In genomic region chr16:31181102-31181830, GRCh38 we compare ENCODE assay signal across 7 cellular contexts. TPM values are rescaled to one million over a fixed set of nuclear protein-coding genes. Genes with fewer than 3 reads are reported as not detected.
A peak's percentile ranks its signal among the peaks of the same experiment; 100 is the strongest.
DNase-seq lines count a peak whose midpoint lies in the region; ATAC-seq, FAIRE-seq and TF ChIP-seq lines count a peak whose summit lies in the region.

No MANE protein-coding gene starts in this region.

- no peak overlapping the region for H2AFZ ChIP-seq in mammary epithelial cell (ENCODE audit: low read depth, low read length)
- H2AFZ ChIP-seq in HepG2 (ENCODE audit: low read length): no peak overlapping the region

- 7% methylated on average over 29 of the region's 31 CpGs for WGBS in mammary epithelial cell (ENCODE audit: low coverage, missing lambda C conversion rate)
- WGBS in HepG2 (ENCODE audit: low lambda C conversion rate): 1% methylated on average over 31 of the region's 31 CpGs
- WGBS in stomach, 5 donors: 3 to 4% (median 3%) methylated on average over 31 of the region's 31 CpGs

- DNase-seq in H7: no peak
- DNase-seq in RKO (ENCODE audit: low spot score): peak; percentile 68
- DNase-seq in mammary epithelial cell: peak; percentile 45
- no peak for DNase-seq in HepG2 (ENCODE audit: low spot score)
- DNase-seq in stomach: peak; percentile 28
- no peak for DNase-seq in DMS114 treated with DMSO at 0.1 percent for 48 hours (lab: John Stamatoyannopoulos, UW; ENCODE audit: unreplicated experiment)

- BruUV-seq in mammary epithelial cell (replicated peaks; lab: Mats Ljungman, UMichigan) (no TSS peak), HepG2 (replicated peaks; lab: Mats Ljungman, UMichigan) (TSS peak; percentile 46)

- no peak for FAIRE-seq in HepG2 (lab: Jason Lieb, UNC)

- in situ Hi-C loops in mammary epithelial cell (cut with MboI; ENCODE audit: low sequenced_read_pairs in 2 of 2) (loop anchor here in 1 of 2 donors (10.0 kb wide), 1 partner anchor 274 kb away; the partner anchor contains the start of gene ARMC5), HepG2 (cut with HindIII; ENCODE audit: extremely low pct_ligation_motif_present, low pct_unique_long_range_greater_than_20kb) (no loop called here)

- H3K36me3 ChIP-seq in H7 (replicated peaks; ENCODE audit: control insufficient read depth, insufficient read depth, low read length) (peaks cover 36% of the 10 kb centered on the region), mammary epithelial cell (ENCODE audit: insufficient read depth, low read length) (peaks cover 32% of the 10 kb centered on the region), HepG2 (replicated peaks in 1 of 2; ENCODE audit: control insufficient read depth in 1 of 2, insufficient read depth in 2 of 2, low read length in 2 of 2) (peaks cover 25 to 45% of the 10 kb centered on the region in 2 experiments), stomach (peaks cover 40 to 42% (median 41%) of the 10 kb centered on the region in 4 donors)

- TF ChIP-seq EP300 in HepG2 (IDR thresholded peaks at IDR 0.05; ENCODE audit: low read depth in 2 of 2, low read length in 2 of 2) (no peak), HepG2 (CRISPR knock-in tag; IDR thresholded peaks at IDR 0.05; ENCODE audit: borderline replicate concordance) (no peak), stomach (IDR thresholded peaks at IDR 0.05) (no peak)

- no peaks in the 10 kb centered on the region for H3K27me3 ChIP-seq in H7 (ENCODE audit: control insufficient read depth, insufficient read depth, low read length)
- no peaks in the 10 kb centered on the region for H3K27me3 ChIP-seq in mammary epithelial cell (ENCODE audit: insufficient read depth, low read length)
- no peaks in the 10 kb centered on the region; a peak in 1 of 5 replicates for H3K27me3 ChIP-seq in HepG2 (ENCODE audit: control insufficient read depth in 1 of 2, insufficient read depth in 2 of 2, low read length in 2 of 2)
- no peaks in the 10 kb centered on the region for H3K27me3 ChIP-seq in stomach

- dilution Hi-C loops in mammary epithelial cell (cut with HindIII; ENCODE audit: low sequenced_read_pairs): loop anchor here (5.0 to 25.0 kb wide), 2 partner anchors 109 to 281 kb away; partner anchors contain the start of genes ARMC5, TGFB1I1, ZNF646 and ZNF668

- CTCF ChIA-PET in mammary epithelial cell (lab: Charles Lee; ENCODE audit: low non-redundant PET) (no interaction called here), HepG2 (lab: Yijun Ruan, JAX; ENCODE audit: low intra/inter-chr PET ratio, low total read pairs) (no interaction called here)

- TF ChIP-seq CTCF in mammary epithelial cell (conservative IDR thresholded peaks at IDR 0.05 in 1 of 2, IDR thresholded peaks at IDR 0.05 in 1 of 2; ENCODE audit: extremely low read depth in 1 of 2, insufficient read depth in 1 of 2, low read depth in 1 of 2, low read length in 2 of 2) (no peak), HepG2 (CRISPR knock-in tag; IDR thresholded peaks at IDR 0.05) (no peak), stomach (IDR thresholded peaks at IDR 0.05) (no peak)

- POLR2A ChIA-PET in HepG2 (lab: Yijun Ruan, JAX): interaction anchor here (0.6 to 2.5 kb wide), 27 partner anchors 8 to 532 kb away, joined by 3 to 65 read pairs (median 9); partner anchors contain the start of genes ARMC5, KAT8, ORAI3 and PHKG2

- H4K20me1 ChIP-seq in mammary epithelial cell (ENCODE audit: insufficient read depth, low read length) (peaks cover 26% of the 10 kb centered on the region), HepG2 (ENCODE audit: insufficient read depth, low read length) (peaks cover 57% of the 10 kb centered on the region)

- intact Hi-C loops in mammary epithelial cell (cut with micrococcal nuclease) (loop anchor here (2.0 to 5.0 kb wide), 5 partner anchors 38 to 261 kb away; partner anchors contain the start of genes VKORC1 and ZNF843), HepG2 (cut with micrococcal nuclease; ENCODE audit: unreplicated experiment) (no loop called here), stomach (cut with DNase I; ENCODE audit: low total_unique reads) (loop anchor here (10.0 kb wide), 1 partner anchor 274 kb away; the partner anchor contains the start of gene ARMC5)

- peaks cover 27% of the 10 kb centered on the region for H3K4me1 ChIP-seq in mammary epithelial cell (ENCODE audit: insufficient read depth, low read length)
- peaks cover 64% of the 10 kb centered on the region for H3K4me1 ChIP-seq in HepG2 (ENCODE audit: insufficient read depth, low read length)
- H3K4me1 ChIP-seq in stomach: peaks cover 23 to 62% (median 50%) of the 10 kb centered on the region in 4 donors

- H3K4me2 ChIP-seq in mammary epithelial cell (ENCODE audit: insufficient read depth, low read depth, low read length): peak overlapping the region; percentile 99
- H3K4me2 ChIP-seq in HepG2 (ENCODE audit: low read depth, low read length): peak overlapping the region; percentile 90

- ATAC-seq in HepG2 (peak; percentile 1; the same call in 2 of the 3 replicates), HG02588 (IDR thresholded peaks at IDR 0.05; ENCODE audit: unreplicated experiment) (no peak)

- no peak for TF ChIP-seq RAD21 in HepG2 (CRISPR knock-in tag; IDR thresholded peaks at IDR 0.05)

- H3K79me2 ChIP-seq in mammary epithelial cell (ENCODE audit: insufficient read depth, low read length): peaks cover 63% of the 10 kb centered on the region
- peaks cover 67% of the 10 kb centered on the region for H3K79me2 ChIP-seq in HepG2 (ENCODE audit: insufficient read depth, low read length)

- H3K9ac ChIP-seq in mammary epithelial cell (ENCODE audit: insufficient read depth, low read length): peak overlapping the region; percentile 89
- H3K9ac ChIP-seq in HepG2 (ENCODE audit: insufficient read depth, low read depth, low read length): peak overlapping the region; percentile 98

- H3K4me3 ChIP-seq in H7 (ENCODE audit: insufficient read depth, low read depth, low read length) (peak overlapping the region; percentile 93), mammary epithelial cell (replicated peaks in 1 of 3; ENCODE audit: insufficient read depth in 1 of 3, low read depth in 2 of 3, low read length in 3 of 3) (peak overlapping the region; percentile 62 to 95 (median 75)), HepG2 (replicated peaks in 1 of 3; ENCODE audit: insufficient read depth in 1 of 3, low read depth in 2 of 3, low read length in 3 of 3) (peak overlapping the region; percentile 90 to 93 (median 93)), stomach (peak overlapping the region; percentile 80 to 84 (median 82))

- peak overlapping the region; percentile 95 for H3K27ac ChIP-seq in mammary epithelial cell (ENCODE audit: insufficient read depth, low read depth, low read length)
- H3K27ac ChIP-seq in HepG2 (ENCODE audit: extremely low read length, insufficient read depth, low read length): peak overlapping the region; percentile 94
- H3K27ac ChIP-seq in stomach: peak overlapping the region; percentile 93 to 97 (median 97)

- H3K9me3 ChIP-seq in mammary epithelial cell (replicated peaks; ENCODE audit: insufficient read depth, low read length) (no peaks in the 10 kb centered on the region), HepG2 (ENCODE audit: low read length) (no peaks in the 10 kb centered on the region), stomach (no peaks in the 10 kb centered on the region)

- TF ChIP-seq POLR2A in HepG2 (IDR thresholded peaks at IDR 0.05; ENCODE audit: insufficient read depth in 1 of 2, low read depth in 2 of 2, low read length in 2 of 2): peak in 1 of 2 experiments; percentile 40; a peak in 2 of 4 replicates
- TF ChIP-seq POLR2A in stomach (IDR thresholded peaks at IDR 0.05): no peak

RNA-seq across cellular contexts. Expression of gene FUS, which starts 1.3 kb away (rescaled TPM):
- 35.3 and 39.8 TPM in 2 replicates for total RNA-seq in H7 (2014; rRNA removed; shearing (Covaris generic))
- total RNA-seq in mammary epithelial cell (100 to 1,000 TPM in 1 of 2 donors, 10 to 100 TPM in 1; 19.5 to 404 TPM), HepG2 (2016; rRNA removed; fragmentation: Illumina TruSeq; extraction: Trizol) (64.8 and 68.1 TPM in 2 replicates), stomach (100 to 1,000 TPM in 2 of 5 donors, 10 to 100 TPM in 3; 41.1 to 133 (median 60.3) TPM)
- polyA plus RNA-seq in mammary epithelial cell (220 TPM), HepG2 (2011; rRNA removed) (168 and 176 TPM in 2 replicates), stomach (100 to 1,000 TPM; 130 to 175 (median 135) TPM)
- 162 TPM for polyA minus RNA-seq in mammary epithelial cell
- total RNA-seq in HepG2 (2016; cell fraction: cytosol; rRNA removed; fragmentation: Illumina TruSeq; extraction: Trizol; ENCODE audit: low read depth): 132 and 135 TPM in 2 replicates
- total RNA-seq in HepG2 (2016; cell fraction: insoluble cytoplasmic fraction; rRNA removed; fragmentation: Illumina TruSeq; extraction: Trizol): 65.7 and 69.2 TPM in 2 replicates
- 107 and 110 TPM in 2 replicates for total RNA-seq in HepG2 (2016; cell fraction: membrane; rRNA removed; fragmentation: Illumina TruSeq; extraction: Trizol)
- total RNA-seq in HepG2 (2016; cell fraction: nucleus; rRNA removed; fragmentation: Illumina TruSeq; extraction: Trizol): 164 and 176 TPM in 2 replicates
- 81.1 and 83.9 TPM in 2 replicates for polyA plus RNA-seq in HepG2 (2011; cell fraction: cytosol; rRNA removed)
- polyA plus RNA-seq in HepG2 (2011; cell fraction: nucleus; rRNA removed): 401 and 461 TPM in 2 replicates
- polyA plus RNA-seq in HepG2 (2012): 485 and 576 TPM in 2 replicates
- polyA plus RNA-seq in HepG2 (2016; cell fraction: cytosol; fragmentation: Illumina TruSeq; extraction: Trizol; ENCODE audit: low read depth): 70.9 and 79.9 TPM in 2 replicates
- polyA plus RNA-seq in HepG2 (2016; cell fraction: insoluble cytoplasmic fraction; fragmentation: Illumina TruSeq; extraction: Trizol; ENCODE audit: low read depth): 475 and 565 TPM in 2 replicates
- polyA plus RNA-seq in HepG2 (2016; cell fraction: membrane; fragmentation: Illumina TruSeq; extraction: Trizol; ENCODE audit: low read depth): 78.4 and 96.5 TPM in 2 replicates
- polyA plus RNA-seq in HepG2 (2016; cell fraction: nucleus; fragmentation: Illumina TruSeq; extraction: Trizol; ENCODE audit: insufficient read depth, low read depth): 1,051 and 1,103 TPM in 2 replicates
- polyA minus RNA-seq in HepG2 (2011; rRNA and poly(A)+ RNA removed; ENCODE audit: low replicate concordance): 149 and 213 TPM in 2 replicates
- polyA minus RNA-seq in HepG2 (2011; cell fraction: cytosol; rRNA and poly(A)+ RNA removed): 117 and 135 TPM in 2 replicates
- 379 and 413 TPM in 2 replicates for polyA minus RNA-seq in HepG2 (2011; cell fraction: nucleus; rRNA and poly(A)+ RNA removed)

RNA-seq across cellular contexts. Expression of gene PYCARD, which starts 21.3 kb away (rescaled TPM):
- total RNA-seq in H7 (2014; rRNA removed; shearing (Covaris generic)): 32.2 and 35.2 TPM in 2 replicates
- total RNA-seq in mammary epithelial cell (10 to 100 TPM; 30.3 to 38.8 TPM), HepG2 (2016; rRNA removed; fragmentation: Illumina TruSeq; extraction: Trizol) (4.4 and 4.8 TPM in 2 replicates), stomach (100 to 1,000 TPM in 1 of 5 donors, 10 to 100 TPM in 4; 10.5 to 484 (median 29.8) TPM)
- polyA plus RNA-seq in mammary epithelial cell (76.4 TPM), HepG2 (2011; rRNA removed) (6.0 and 9.2 TPM in 2 replicates), stomach (10 to 100 TPM; 35.7 to 64.9 (median 49.9) TPM)
- 33.5 TPM for polyA minus RNA-seq in mammary epithelial cell
- total RNA-seq in HepG2 (2016; cell fraction: cytosol; rRNA removed; fragmentation: Illumina TruSeq; extraction: Trizol; ENCODE audit: low read depth): 3.8 and 4.5 TPM in 2 replicates
- 3.7 and 4.7 TPM in 2 replicates for total RNA-seq in HepG2 (2016; cell fraction: insoluble cytoplasmic fraction; rRNA removed; fragmentation: Illumina TruSeq; extraction: Trizol)
- 3.8 and 5.0 TPM in 2 replicates for total RNA-seq in HepG2 (2016; cell fraction: membrane; rRNA removed; fragmentation: Illumina TruSeq; extraction: Trizol)
- total RNA-seq in HepG2 (2016; cell fraction: nucleus; rRNA removed; fragmentation: Illumina TruSeq; extraction: Trizol): 1.8 and 2.4 TPM in 2 replicates
- polyA plus RNA-seq in HepG2 (2011; cell fraction: cytosol; rRNA removed): 3.7 and 11.2 TPM in 2 replicates
- polyA plus RNA-seq in HepG2 (2011; cell fraction: nucleus; rRNA removed): 7.2 and 9.7 TPM in 2 replicates
- 3.6 and 4.1 TPM in 2 replicates for polyA plus RNA-seq in HepG2 (2012)
- 3.8 and 5.0 TPM in 2 replicates for polyA plus RNA-seq in HepG2 (2016; cell fraction: cytosol; fragmentation: Illumina TruSeq; extraction: Trizol; ENCODE audit: low read depth)
- 4.4 and 4.5 TPM in 2 replicates for polyA plus RNA-seq in HepG2 (2016; cell fraction: insoluble cytoplasmic fraction; fragmentation: Illumina TruSeq; extraction: Trizol; ENCODE audit: low read depth)
- polyA plus RNA-seq in HepG2 (2016; cell fraction: membrane; fragmentation: Illumina TruSeq; extraction: Trizol; ENCODE audit: low read depth): 2.7 and 3.2 TPM in 2 replicates
- polyA plus RNA-seq in HepG2 (2016; cell fraction: nucleus; fragmentation: Illumina TruSeq; extraction: Trizol; ENCODE audit: insufficient read depth, low read depth): 0.87 and 3.1 TPM in 2 replicates
- polyA minus RNA-seq in HepG2 (2011; rRNA and poly(A)+ RNA removed; ENCODE audit: low replicate concordance): 7.8 TPM in 1 of 2 replicates, not detected in the other
- 2.7 and 4.6 TPM in 2 replicates for polyA minus RNA-seq in HepG2 (2011; cell fraction: cytosol; rRNA and poly(A)+ RNA removed)
- polyA minus RNA-seq in HepG2 (2011; cell fraction: nucleus; rRNA and poly(A)+ RNA removed): 0.64 TPM in 1 of 2 replicates, not detected in the other

RNA-seq across cellular contexts. Expression of gene PRSS36, which starts 31.4 kb away (rescaled TPM):
- total RNA-seq in H7 (2014; rRNA removed; shearing (Covaris generic)): 0.59 and 1.1 TPM in 2 replicates
- total RNA-seq in mammary epithelial cell: under 1 TPM; under 0.01 to 0.35 TPM
- polyA plus RNA-seq in mammary epithelial cell: 0.54 TPM
- not detected for polyA minus RNA-seq in mammary epithelial cell
- total RNA-seq in HepG2 (2016; rRNA removed; fragmentation: Illumina TruSeq; extraction: Trizol): 1.1 and 1.5 TPM in 2 replicates
- 2.5 and 3.6 TPM in 2 replicates for total RNA-seq in HepG2 (2016; cell fraction: cytosol; rRNA removed; fragmentation: Illumina TruSeq; extraction: Trizol; ENCODE audit: low read depth)
- total RNA-seq in HepG2 (2016; cell fraction: insoluble cytoplasmic fraction; rRNA removed; fragmentation: Illumina TruSeq; extraction: Trizol): 0.79 and 2.2 TPM in 2 replicates
- 3.2 and 4.8 TPM in 2 replicates for total RNA-seq in HepG2 (2016; cell fraction: membrane; rRNA removed; fragmentation: Illumina TruSeq; extraction: Trizol)
- total RNA-seq in HepG2 (2016; cell fraction: nucleus; rRNA removed; fragmentation: Illumina TruSeq; extraction: Trizol): 1.1 and 1.8 TPM in 2 replicates
- 2.1 and 2.7 TPM in 2 replicates for polyA plus RNA-seq in HepG2 (2011; rRNA removed)
- polyA plus RNA-seq in HepG2 (2011; cell fraction: cytosol; rRNA removed): 0.95 and 2.1 TPM in 2 replicates
- polyA plus RNA-seq in HepG2 (2011; cell fraction: nucleus; rRNA removed): 1.9 and 2.8 TPM in 2 replicates
- polyA plus RNA-seq in HepG2 (2012): 0.71 and 1.5 TPM in 2 replicates
- 2.1 and 2.2 TPM in 2 replicates for polyA plus RNA-seq in HepG2 (2016; cell fraction: cytosol; fragmentation: Illumina TruSeq; extraction: Trizol; ENCODE audit: low read depth)
- 2.1 and 2.5 TPM in 2 replicates for polyA plus RNA-seq in HepG2 (2016; cell fraction: insoluble cytoplasmic fraction; fragmentation: Illumina TruSeq; extraction: Trizol; ENCODE audit: low read depth)
- polyA plus RNA-seq in HepG2 (2016; cell fraction: membrane; fragmentation: Illumina TruSeq; extraction: Trizol; ENCODE audit: low read depth): 0.93 and 4.0 TPM in 2 replicates
- 1.3 and 3.1 TPM in 2 replicates for polyA plus RNA-seq in HepG2 (2016; cell fraction: nucleus; fragmentation: Illumina TruSeq; extraction: Trizol; ENCODE audit: insufficient read depth, low read depth)
- polyA minus RNA-seq in HepG2 (2011; rRNA and poly(A)+ RNA removed; ENCODE audit: low replicate concordance): 0.76 and 9.9 TPM in 2 replicates
- 0.20 and 0.44 TPM in 2 replicates for polyA minus RNA-seq in HepG2 (2011; cell fraction: cytosol; rRNA and poly(A)+ RNA removed)
- 1.3 TPM in 1 of 2 replicates, not detected in the other for polyA minus RNA-seq in HepG2 (2011; cell fraction: nucleus; rRNA and poly(A)+ RNA removed)
- total RNA-seq in stomach: 10 to 100 TPM in 1 of 5 donors, 1 to 10 TPM in 1, under 1 TPM in 1, not detected in 2; 0.87 to 26.3 (median 2.6) TPM
- polyA plus RNA-seq in stomach: 1 to 10 TPM; 2.1 to 4.0 (median 2.9) TPM

RNA-seq across cellular contexts. Expression of gene TRIM72, which starts 32.7 kb away (rescaled TPM):
- 0.03 and 0.44 TPM in 2 replicates for total RNA-seq in H7 (2014; rRNA removed; shearing (Covaris generic))
- total RNA-seq in mammary epithelial cell: not detected
- polyA plus RNA-seq in mammary epithelial cell: not detected
- polyA minus RNA-seq in mammary epithelial cell: not detected
- not detected in 2 replicates for total RNA-seq in HepG2 (2016; rRNA removed; fragmentation: Illumina TruSeq; extraction: Trizol)
- total RNA-seq in HepG2 (2016; cell fraction: cytosol; rRNA removed; fragmentation: Illumina TruSeq; extraction: Trizol; ENCODE audit: low read depth): not detected in 2 replicates
- not detected in 2 replicates for total RNA-seq in HepG2 (2016; cell fraction: insoluble cytoplasmic fraction; rRNA removed; fragmentation: Illumina TruSeq; extraction: Trizol)
- total RNA-seq in HepG2 (2016; cell fraction: membrane; rRNA removed; fragmentation: Illumina TruSeq; extraction: Trizol): not detected in 2 replicates
- not detected in 2 replicates for total RNA-seq in HepG2 (2016; cell fraction: nucleus; rRNA removed; fragmentation: Illumina TruSeq; extraction: Trizol)
- polyA plus RNA-seq in HepG2 (2011; rRNA removed): not detected in 2 replicates
- not detected in 2 replicates for polyA plus RNA-seq in HepG2 (2011; cell fraction: cytosol; rRNA removed)
- 0.05 TPM in 1 of 2 replicates, not detected in the other for polyA plus RNA-seq in HepG2 (2011; cell fraction: nucleus; rRNA removed)
- not detected in 2 replicates for polyA plus RNA-seq in HepG2 (2012)
- polyA plus RNA-seq in HepG2 (2016; cell fraction: cytosol; fragmentation: Illumina TruSeq; extraction: Trizol; ENCODE audit: low read depth): not detected in 2 replicates
- polyA plus RNA-seq in HepG2 (2016; cell fraction: insoluble cytoplasmic fraction; fragmentation: Illumina TruSeq; extraction: Trizol; ENCODE audit: low read depth): not detected in 2 replicates
- not detected in 2 replicates for polyA plus RNA-seq in HepG2 (2016; cell fraction: membrane; fragmentation: Illumina TruSeq; extraction: Trizol; ENCODE audit: low read depth)
- polyA plus RNA-seq in HepG2 (2016; cell fraction: nucleus; fragmentation: Illumina TruSeq; extraction: Trizol; ENCODE audit: insufficient read depth, low read depth): not detected in 2 replicates
- polyA minus RNA-seq in HepG2 (2011; rRNA and poly(A)+ RNA removed; ENCODE audit: low replicate concordance): 0.02 TPM in 1 of 2 replicates, not detected in the other
- not detected in 2 replicates for polyA minus RNA-seq in HepG2 (2011; cell fraction: cytosol; rRNA and poly(A)+ RNA removed)
- polyA minus RNA-seq in HepG2 (2011; cell fraction: nucleus; rRNA and poly(A)+ RNA removed): not detected in 2 replicates
- total RNA-seq in stomach: under 1 TPM in 1 of 5 donors, not detected in 4; under 0.01 TPM
- polyA plus RNA-seq in stomach: under 1 TPM in 2 of 3 donors, not detected in 1; 0.10 to 0.15 TPM

RNA-seq across cellular contexts. Expression of gene PYDC1, which starts 35.7 kb away (rescaled TPM):
- not detected in 2 replicates for total RNA-seq in H7 (2014; rRNA removed; shearing (Covaris generic))
- total RNA-seq in mammary epithelial cell: not detected
- not detected for polyA plus RNA-seq in mammary epithelial cell
- polyA minus RNA-seq in mammary epithelial cell: not detected
- not detected in 2 replicates for total RNA-seq in HepG2 (2016; rRNA removed; fragmentation: Illumina TruSeq; extraction: Trizol)
- total RNA-seq in HepG2 (2016; cell fraction: cytosol; rRNA removed; fragmentation: Illumina TruSeq; extraction: Trizol; ENCODE audit: low read depth): not detected in 2 replicates
- total RNA-seq in HepG2 (2016; cell fraction: insoluble cytoplasmic fraction; rRNA removed; fragmentation: Illumina TruSeq; extraction: Trizol): not detected in 2 replicates
- total RNA-seq in HepG2 (2016; cell fraction: membrane; rRNA removed; fragmentation: Illumina TruSeq; extraction: Trizol): not detected in 2 replicates
- not detected in 2 replicates for total RNA-seq in HepG2 (2016; cell fraction: nucleus; rRNA removed; fragmentation: Illumina TruSeq; extraction: Trizol)
- not detected in 2 replicates for polyA plus RNA-seq in HepG2 (2011; rRNA removed)
- polyA plus RNA-seq in HepG2 (2011; cell fraction: cytosol; rRNA removed): not detected in 2 replicates
- not detected in 2 replicates for polyA plus RNA-seq in HepG2 (2011; cell fraction: nucleus; rRNA removed)
- polyA plus RNA-seq in HepG2 (2012): not detected in 2 replicates
- not detected in 2 replicates for polyA plus RNA-seq in HepG2 (2016; cell fraction: cytosol; fragmentation: Illumina TruSeq; extraction: Trizol; ENCODE audit: low read depth)
- polyA plus RNA-seq in HepG2 (2016; cell fraction: insoluble cytoplasmic fraction; fragmentation: Illumina TruSeq; extraction: Trizol; ENCODE audit: low read depth): not detected in 2 replicates
- not detected in 2 replicates for polyA plus RNA-seq in HepG2 (2016; cell fraction: membrane; fragmentation: Illumina TruSeq; extraction: Trizol; ENCODE audit: low read depth)
- polyA plus RNA-seq in HepG2 (2016; cell fraction: nucleus; fragmentation: Illumina TruSeq; extraction: Trizol; ENCODE audit: insufficient read depth, low read depth): not detected in 2 replicates
- not detected in 2 replicates for polyA minus RNA-seq in HepG2 (2011; rRNA and poly(A)+ RNA removed; ENCODE audit: low replicate concordance)
- not detected in 2 replicates for polyA minus RNA-seq in HepG2 (2011; cell fraction: cytosol; rRNA and poly(A)+ RNA removed)
- not detected in 2 replicates for polyA minus RNA-seq in HepG2 (2011; cell fraction: nucleus; rRNA and poly(A)+ RNA removed)
- not detected for total RNA-seq in stomach
- not detected for polyA plus RNA-seq in stomach

Comparison
In these comparisons a context has a peak if more than half of its experiments do, and no peak if none do; other contexts are left out.
1. DNase-seq: peak in RKO (single experiment), mammary epithelial cell (single experiment) and stomach (single experiment); none in H7 (single experiment), HepG2 (single experiment) and DMS114 treated with DMSO at 0.1 percent for 48 hours (single experiment).
2. Peak in every context shown above with its lines, with median percentiles within 50 percentile points of each other: H3K4me3 ChIP-seq and H3K27ac ChIP-seq.